1 cellular context compared by ENCODE assay signal in the genomic region with DNA sequence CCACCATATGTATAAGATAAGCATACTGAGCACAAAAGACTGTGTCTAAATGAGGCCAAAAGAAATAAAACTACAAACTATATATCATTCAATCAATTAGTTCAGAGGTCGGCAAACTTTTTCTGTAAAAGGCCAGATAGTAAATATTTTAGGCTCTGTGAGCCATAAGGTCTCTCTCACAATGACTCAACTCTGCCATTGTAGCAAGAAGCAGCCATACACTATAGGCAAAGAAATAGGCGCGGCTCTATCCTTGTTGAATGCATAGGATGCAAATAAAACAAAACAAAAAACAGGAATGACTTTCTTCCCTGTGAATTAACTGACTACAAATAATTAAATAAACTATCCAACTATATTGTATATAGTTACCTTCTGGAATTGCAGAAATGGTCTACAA.
TF ChIP-seq lines count a peak whose summit lies in the region.

No MANE protein-coding gene starts in this region.

TF ChIP-seq in HepG2, 621 proteins besides CTCF, POLR2A, EP300 and RAD21:
- TF ChIP-seq ZNF446 (CRISPR knock-in tag; IDR thresholded peaks at IDR 0.05): no peak
- TF ChIP-seq RFX1 (IDR thresholded peaks at IDR 0.05): no peak
- TF ChIP-seq ZNF274 (CRISPR knock-in tag; IDR thresholded peaks at IDR 0.05): no peak
- 0 out of 2 replicates have a peak, but pooled peaks have one; percentile 18 for TF ChIP-seq KAT2B (IDR thresholded peaks at IDR 0.05; ENCODE audit: borderline replicate concordance, low read depth, low read length)
- TF ChIP-seq ZFP36L1 (CRISPR knock-in tag; IDR thresholded peaks at IDR 0.05): no peak
- TF ChIP-seq GMEB1 (CRISPR knock-in tag; IDR thresholded peaks at IDR 0.05; ENCODE audit: borderline replicate concordance): no peak
